Comparison of ENCODE assay signal across 21 cellular contexts in the genomic region with DNA sequence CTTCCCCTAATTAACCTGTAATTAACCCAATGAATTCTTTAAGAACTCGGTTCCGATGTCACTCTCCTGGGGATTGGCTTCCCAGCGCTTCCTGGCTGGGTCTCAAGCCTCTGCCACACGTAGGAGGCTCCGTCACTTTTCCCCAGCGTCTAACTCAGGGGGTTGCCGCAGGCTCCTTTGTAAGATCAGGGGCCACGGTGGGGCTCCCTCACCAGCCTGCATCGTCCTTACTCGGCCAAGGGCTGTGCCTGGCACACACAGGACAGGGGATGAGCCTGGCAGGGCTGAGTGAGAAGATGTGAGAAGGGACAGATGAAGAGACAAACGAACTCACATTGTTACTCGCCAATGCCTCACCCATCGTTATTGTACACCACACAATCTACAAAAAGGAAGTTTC.
"Had no signal": no experiment of that assay in that cellular context is flagged by ENCODE, and none has a peak within 500 bp of the region (broad histone marks: within the 10 kb centered on the region; RNA-seq: fewer than 3 reads in every experiment).

No MANE protein-coding gene starts in this region.

- H3K36me3 Mint-ChIP-seq: activated naive CD4-positive, alpha-beta T cell treated with anti-CD3 and anti-CD28 coated beads, Interleukin-2, amount 50 U/mL, for 24 hours; memory B cell had no signal

- H3K27me3 ChIP-seq: body of pancreas had no signal

- H3K4me1 ChIP-seq: body of pancreas, tibial artery had no signal

- H3K36me3 ChIP-seq: tibial artery had no signal

- H3K4me1 Mint-ChIP-seq: memory B cell had no signal

- DNase-seq: activated CD4-positive, alpha-beta memory T cell treated with anti-CD3 and anti-CD28 coated beads, Interleukin-2, amount 10 ng/mL, durations not matched to agents 7 days and 5 days; activated CD4-positive, alpha-beta T cell treated with anti-CD3 and anti-CD28 coated beads for 48 hours; activated CD4-positive, CD25-positive, alpha-beta regulatory T cell; activated gamma-delta T cell; activated T-cell treated with anti-CD3 and anti-CD28 coated beads for 4 hours; anterior cingulate cortex; body of pancreas; caudate nucleus; dermis blood vessel endothelial cell; effector memory CD4-positive, alpha-beta T cell; hypothalamus; mucosa of descending colon; nephron progenitor cell; occipital lobe; stimulated activated CD4-positive, alpha-beta T cell treated with anti-CD3 and anti-CD28 coated beads, Interleukin-4, amount 100 ng/mL, for 24 hours; T-helper 17 cell had no signal

- ATAC-seq: body of pancreas, esophagus mucosa, mucosa of descending colon, T-helper 17 cell had no signal

- H3K4me3 ChIP-seq: body of pancreas, mucosa of descending colon, tibial artery had no signal

- H3K27ac ChIP-seq: body of pancreas, tibial artery had no signal

- H3K27me3 Mint-ChIP-seq: activated naive CD4-positive, alpha-beta T cell treated with anti-CD3 and anti-CD28 coated beads, Interleukin-2, amount 50 U/mL, for 24 hours; stimulated activated naive CD8-positive, alpha-beta T cell treated with anti-CD3 and anti-CD28 coated beads, Interleukin-15, Interleukin-2, amounts not matched to agents 100 ng/mL and 50 ng/mL, for 24 hours had no signal

- H3K4me3 Mint-ChIP-seq: activated CD4-positive, alpha-beta memory T cell treated with anti-CD3 and anti-CD28 coated beads, Interleukin-2, amount 10 ng/mL, durations not matched to agents 7 days and 5 days; activated naive CD4-positive, alpha-beta T cell treated with anti-CD3 and anti-CD28 coated beads, Interleukin-2, amount 50 U/mL, for 24 hours; memory B cell; nephron progenitor cell; stimulated activated naive CD8-positive, alpha-beta T cell treated with anti-CD3 and anti-CD28 coated beads, Interleukin-15, Interleukin-2, amounts not matched to agents 100 ng/mL and 50 ng/mL, for 24 hours; T-helper 17 cell had no signal

- H3K9me3 Mint-ChIP-seq: activated CD4-positive, alpha-beta memory T cell treated with anti-CD3 and anti-CD28 coated beads, Interleukin-2, amount 10 ng/mL, durations not matched to agents 7 days and 5 days; activated naive CD4-positive, alpha-beta T cell treated with anti-CD3 and anti-CD28 coated beads, Interleukin-2, amount 50 U/mL, for 24 hours; memory B cell; nephron progenitor cell; stimulated activated naive CD8-positive, alpha-beta T cell treated with anti-CD3 and anti-CD28 coated beads, Interleukin-15, Interleukin-2, amounts not matched to agents 100 ng/mL and 50 ng/mL, for 24 hours had no signal

- H3K27ac Mint-ChIP-seq: activated CD4-positive, alpha-beta memory T cell treated with anti-CD3 and anti-CD28 coated beads, Interleukin-2, amount 10 ng/mL, durations not matched to agents 7 days and 5 days; activated naive CD4-positive, alpha-beta T cell treated with anti-CD3 and anti-CD28 coated beads, Interleukin-2, amount 50 U/mL, for 24 hours; memory B cell; nephron progenitor cell; stimulated activated naive CD8-positive, alpha-beta T cell treated with anti-CD3 and anti-CD28 coated beads, Interleukin-15, Interleukin-2, amounts not matched to agents 100 ng/mL and 50 ng/mL, for 24 hours; T-helper 17 cell had no signal
